In the genomic region with DNA sequence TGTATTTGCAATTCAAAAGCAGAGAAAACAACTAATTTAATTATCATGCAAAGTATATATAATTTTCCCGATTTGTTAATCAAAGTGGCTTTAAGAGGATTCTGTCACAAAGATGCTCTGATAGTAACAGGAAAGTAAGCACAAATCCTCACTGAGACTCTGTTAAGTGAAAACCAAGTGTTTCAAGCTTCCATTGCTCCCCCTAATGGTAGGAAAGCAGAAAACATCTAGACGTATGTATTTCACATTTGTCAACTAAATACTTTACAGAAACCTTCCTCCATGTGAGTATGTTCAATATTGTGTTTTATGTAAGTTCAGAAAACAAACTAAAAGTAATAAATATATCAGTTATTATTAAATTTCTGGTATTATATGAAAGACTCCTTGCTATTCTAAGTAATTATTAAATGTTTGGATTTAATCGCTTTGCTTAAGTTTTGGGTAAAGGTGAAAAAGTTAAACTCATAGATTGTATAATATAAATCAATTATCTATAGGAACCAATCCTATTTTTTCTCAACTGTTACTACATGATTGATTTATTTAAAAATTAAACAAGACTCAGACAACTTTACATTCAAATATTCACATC, we compare ENCODE assay signal across 1 cellular context.
A peak's percentile ranks its signal among the peaks of the same experiment; 100 is the strongest.
TF ChIP-seq lines count a peak whose summit lies in the region.

No MANE protein-coding gene starts in this region.

TF ChIP-seq in IMR-90, 13 proteins besides CTCF, POLR2A, EP300 and RAD21 (continued from another document):
- TF ChIP-seq MAZ (IDR thresholded peaks at IDR 0.05; ENCODE audit: borderline replicate concordance, low read depth, low read length) (no peak), MAFK (IDR thresholded peaks at IDR 0.05; ENCODE audit: low read depth, low read length) (no peak), SMC3 (IDR thresholded peaks at IDR 0.05; ENCODE audit: low read depth, low read length) (peak; percentile 62), USF2 (IDR thresholded peaks at IDR 0.05; ENCODE audit: low read depth, low read length) (no peak)
